In genomic region chr16:80540516-80541305, GRCh38 we compare ENCODE assay signal across 1 cellular context.
A peak's percentile ranks its signal among the peaks of the same experiment; 100 is the strongest.
TF ChIP-seq lines count a peak whose summit lies in the region.

Gene DYNLRB2 (plus strand): TSS chr16:80540993. CDS start chr16:80541077, 84 bp downstream.

TF ChIP-seq in IMR-90, 13 proteins besides CTCF, POLR2A, EP300 and RAD21 (continued from another document):
- TF ChIP-seq MAFK (IDR thresholded peaks at IDR 0.05; ENCODE audit: low read depth, low read length), result peak; percentile 65; the same call in 1 of the 2 replicates
